1 cellular context compared by ENCODE assay signal in genomic region chr11:334264-335033, GRCh38.
TF ChIP-seq lines count a peak whose summit lies in the region.

No MANE protein-coding gene starts in this region.

TF ChIP-seq in HepG2, 621 proteins besides CTCF, POLR2A, EP300 and RAD21:
- no peak for TF ChIP-seq SNAPC5 (CRISPR knock-in tag; IDR thresholded peaks at IDR 0.05; ENCODE audit: borderline replicate concordance)
- TF ChIP-seq POGK (CRISPR knock-in tag; conservative IDR thresholded peaks at IDR 0.05) = no peak
- TF ChIP-seq ZNF20 (CRISPR knock-in tag; IDR thresholded peaks at IDR 0.05) = no peak
- no peak for TF ChIP-seq ZNF282 (IDR thresholded peaks at IDR 0.05; ENCODE audit: partially characterized antibody)
- no peak for TF ChIP-seq NCOA5 (CRISPR knock-in tag; IDR thresholded peaks at IDR 0.05)
- TF ChIP-seq ZFP1 (CRISPR knock-in tag; IDR thresholded peaks at IDR 0.05) = no peak
- TF ChIP-seq ZNF746 (CRISPR knock-in tag; IDR thresholded peaks at IDR 0.05) = no peak
- TF ChIP-seq ZNF383 (CRISPR knock-in tag; IDR thresholded peaks at IDR 0.05; ENCODE audit: borderline replicate concordance) = no peak
- no peak for TF ChIP-seq SIX4 (CRISPR knock-in tag; IDR thresholded peaks at IDR 0.05)
- TF ChIP-seq NR0B2 (CRISPR knock-in tag; IDR thresholded peaks at IDR 0.05) = no peak
- TF ChIP-seq TFE3 (CRISPR knock-in tag; IDR thresholded peaks at IDR 0.05) = no peak
- no peak for TF ChIP-seq SOX13 (IDR thresholded peaks at IDR 0.05)
- TF ChIP-seq SOX13 (CRISPR knock-in tag; conservative IDR thresholded peaks at IDR 0.05 in 1 of 2, IDR thresholded peaks at IDR 0.05 in 1 of 2) = no peak
- no peak for TF ChIP-seq FOXJ3 (CRISPR knock-in tag; IDR thresholded peaks at IDR 0.05; ENCODE audit: borderline replicate concordance)
- no peak for TF ChIP-seq PPARG (CRISPR knock-in tag; conservative IDR thresholded peaks at IDR 0.05)
- TF ChIP-seq YEATS2 (CRISPR knock-in tag; IDR thresholded peaks at IDR 0.05; ENCODE audit: borderline replicate concordance) = no peak
- TF ChIP-seq KLF12 (CRISPR knock-in tag; IDR thresholded peaks at IDR 0.05; ENCODE audit: borderline replicate concordance) = no peak
- TF ChIP-seq ZNF251 (CRISPR knock-in tag; IDR thresholded peaks at IDR 0.05) = no peak
